In genomic region chr6:127963495-127963894, GRCh38 we compare ENCODE assay signal across 16 cellular contexts.
A peak's percentile ranks its signal among the peaks of the same experiment; 100 is the strongest.
DNase-seq lines count a peak whose midpoint lies in the region; ATAC-seq, FAIRE-seq and TF ChIP-seq lines count a peak whose summit lies in the region.
"Had no signal": no experiment of that assay in that cellular context is flagged by ENCODE, and none has a peak within 500 bp of the region (broad histone marks: within the 10 kb centered on the region; RNA-seq: fewer than 3 reads in every experiment).

No MANE protein-coding gene starts in this region.

- intact Hi-C loops in HepG2 (cut with micrococcal nuclease; ENCODE audit: unreplicated experiment) (no loop called here), right lobe of liver (cut with DNase I) (no loop called here)

- no peak overlapping the region for H3K9ac ChIP-seq in HepG2 (ENCODE audit: insufficient read depth, low read depth, low read length)
- H3K9ac ChIP-seq: GM23248 had no signal

- WGBS in HepG2 (ENCODE audit: low lambda C conversion rate) = 75% methylated on average over 4 of the region's 4 CpGs
- 91% methylated on average over 4 of the region's 4 CpGs for WGBS in right lobe of liver (ENCODE audit: insufficient coverage, low coverage, low lambda C conversion rate, missing lambda C conversion rate)

- TF ChIP-seq CTCF in HepG2 (CRISPR knock-in tag; IDR thresholded peaks at IDR 0.05) (no peak), right lobe of liver (IDR thresholded peaks at IDR 0.05) (no peak)

- no peaks in the 10 kb centered on the region for H4K20me1 ChIP-seq in HepG2 (ENCODE audit: insufficient read depth, low read length)

- no peaks in the 10 kb centered on the region for H3K79me2 ChIP-seq in HepG2 (ENCODE audit: insufficient read depth, low read length)

- H3K36me3 ChIP-seq in HepG2 (replicated peaks in 1 of 2; ENCODE audit: control insufficient read depth in 1 of 2, insufficient read depth in 2 of 2, low read length in 2 of 2) (peaks cover 0 to under 1% of the 10 kb centered on the region in 2 experiments; a peak in 1 of 5 replicates), right lobe of liver (no peaks in the 10 kb centered on the region)

- BruUV-seq in HepG2 (replicated peaks; lab: Mats Ljungman, UMichigan) = no TSS peak

- in situ Hi-C loops in HepG2 (cut with HindIII; ENCODE audit: extremely low pct_ligation_motif_present, low pct_unique_long_range_greater_than_20kb) = no loop called here

- H3K27ac ChIP-seq in HepG2 (ENCODE audit: extremely low read length, insufficient read depth, low read length) = no peak overlapping the region
- no peak overlapping the region for H3K27ac ChIP-seq in right lobe of liver
- H3K27ac ChIP-seq: GM23248 had no signal

- H2AFZ ChIP-seq in HepG2 (ENCODE audit: low read length) = no peak overlapping the region
- H2AFZ ChIP-seq: GM23248 had no signal

- TF ChIP-seq POLR2A in HepG2 (IDR thresholded peaks at IDR 0.05; ENCODE audit: insufficient read depth in 1 of 2, low read depth in 2 of 2, low read length in 2 of 2) = no peak
- TF ChIP-seq POLR2A in right lobe of liver (IDR thresholded peaks at IDR 0.05) = no peak

- DNase-seq in HepG2 (ENCODE audit: low spot score) (no peak), right lobe of liver (no peak), NCI-H2171 (lab: John Stamatoyannopoulos, UW) (peak; percentile 31), myocyte (ENCODE audit: low read depth) (peak; percentile 48), NCI-H2227 treated with DMSO at 0.1 percent for 48 hours (lab: John Stamatoyannopoulos, UW) (no peak), NOMO-1 treated with dmso at 0.1 percent for 144 hours (lab: John Stamatoyannopoulos, UW; ENCODE audit: unreplicated experiment) (no peak)
- DNase-seq: CD8-positive, alpha-beta T cell; COR-L47; DMS153; DND-41; GF-D8; GM23248 had no signal

- no peaks in the 10 kb centered on the region for H3K9me3 ChIP-seq in HepG2 (ENCODE audit: low read length)
- no peaks in the 10 kb centered on the region for H3K9me3 ChIP-seq in right lobe of liver

- no peak overlapping the region for H3K4me3 ChIP-seq in HepG2 (replicated peaks in 1 of 3; ENCODE audit: insufficient read depth in 1 of 3, low read depth in 2 of 3, low read length in 3 of 3)
- H3K4me3 ChIP-seq in right lobe of liver = no peak overlapping the region
- H3K4me3 ChIP-seq: GM23248 had no signal

- H3K27me3 ChIP-seq in HepG2 (ENCODE audit: control insufficient read depth in 1 of 2, insufficient read depth in 2 of 2, low read length in 2 of 2) (peaks cover 0 to 3% of the 10 kb centered on the region in 2 experiments; a peak in 1 of 5 replicates), right lobe of liver (no peaks in the 10 kb centered on the region)

- ATAC-seq in HepG2 (no peak), right lobe of liver (no peak), HG03039 (IDR thresholded peaks at IDR 0.05; ENCODE audit: unreplicated experiment) (no peak)
- ATAC-seq: CD8-positive, alpha-beta T cell; HCT116 had no signal

- TF ChIP-seq RAD21 in HepG2 (CRISPR knock-in tag; IDR thresholded peaks at IDR 0.05) = no peak

- POLR2A ChIA-PET in HepG2 (lab: Yijun Ruan, JAX) = no interaction called here

- H3K4me2 ChIP-seq in HepG2 (ENCODE audit: low read depth, low read length) = no peak overlapping the region

- CTCF ChIA-PET in HepG2 (lab: Yijun Ruan, JAX; ENCODE audit: low intra/inter-chr PET ratio, low total read pairs) = no interaction called here

- no peaks in the 10 kb centered on the region for H3K4me1 ChIP-seq in HepG2 (ENCODE audit: insufficient read depth, low read length)
- no peaks in the 10 kb centered on the region for H3K4me1 ChIP-seq in right lobe of liver

- TF ChIP-seq EP300 in HepG2 (IDR thresholded peaks at IDR 0.05; ENCODE audit: low read depth in 2 of 2, low read length in 2 of 2) (no peak), HepG2 (CRISPR knock-in tag; IDR thresholded peaks at IDR 0.05; ENCODE audit: borderline replicate concordance) (no peak)

- FAIRE-seq in HepG2 (lab: Jason Lieb, UNC) = no peak
- FAIRE-seq: D721Med, H54 had no signal

TF ChIP-seq in HepG2, 621 proteins besides CTCF, POLR2A, EP300 and RAD21:
- TF ChIP-seq PATZ1 (CRISPR knock-in tag; IDR thresholded peaks at IDR 0.05) (no peak), RBM22 (optimal IDR thresholded peaks at IDR 0.05; ENCODE audit: low read length) (peak; percentile 62)

Comparison
In these comparisons a context has a peak if more than half of its experiments do, and no peak if none do; other contexts are left out.
1. DNase-seq: peak in NCI-H2171 (single experiment) and myocyte (single experiment); none in HepG2 (single experiment), right lobe of liver (0 of 3), NCI-H2227 treated with DMSO at 0.1 percent for 48 hours (single experiment) and NOMO-1 treated with dmso at 0.1 percent for 144 hours (single experiment).